12 cellular contexts compared by ENCODE assay signal in the genomic region with DNA sequence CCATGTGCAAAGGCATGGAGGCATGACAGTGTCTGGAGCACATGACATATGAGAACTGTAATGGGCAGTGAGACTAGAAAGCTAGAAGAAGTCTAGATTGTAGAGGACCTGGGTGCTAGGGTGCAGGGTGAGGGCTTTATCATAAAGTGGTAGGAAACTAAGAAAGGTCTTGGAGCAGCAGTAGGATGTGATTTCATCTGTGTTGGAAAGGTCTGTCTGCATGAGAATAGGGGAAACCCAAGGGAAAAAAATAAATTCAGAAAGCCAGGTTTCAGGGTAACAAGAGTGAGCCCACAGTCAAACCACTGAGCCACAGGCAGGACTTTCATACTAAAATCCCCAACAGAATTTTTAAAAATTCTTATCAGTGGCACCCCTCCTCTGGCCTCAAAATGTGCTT. TPM values are rescaled to one million over a fixed set of nuclear protein-coding genes. Genes with fewer than 3 reads are reported as not detected.
DNase-seq lines count a peak whose midpoint lies in the region; ATAC-seq, FAIRE-seq and TF ChIP-seq lines count a peak whose summit lies in the region.
"Had no signal": no experiment of that assay in that cellular context is flagged by ENCODE, and none has a peak within 500 bp of the region (broad histone marks: within the 10 kb centered on the region; RNA-seq: fewer than 3 reads in every experiment).

No MANE protein-coding gene starts in this region.

- peaks cover 32% of the 10 kb centered on the region for H3K27me3 ChIP-seq in GM23338 (ENCODE audit: insufficient read depth)
- no peaks in the 10 kb centered on the region for H3K27me3 ChIP-seq in WERI-Rb-1 (ENCODE audit: insufficient read depth, low read depth, severe bottlenecking)
- H3K27me3 ChIP-seq in H1 (replicated peaks in 1 of 4; ENCODE audit: control insufficient read depth in 3 of 4, extremely low read depth in 1 of 4, insufficient read depth in 3 of 4, low read length in 3 of 4), result peaks cover 0 to 11% (median 6%) of the 10 kb centered on the region in 4 experiments; a peak in 6 of 7 replicates
- no peaks in the 10 kb centered on the region for H3K27me3 ChIP-seq in smooth muscle cell (ENCODE audit: low read depth)
- H3K27me3 ChIP-seq in GM23248 (replicated peaks; ENCODE audit: insufficient read depth), result peaks cover 8% of the 10 kb centered on the region; the same call in 1 of the 2 replicates
- no peaks in the 10 kb centered on the region for H3K27me3 ChIP-seq in mammary epithelial cell (ENCODE audit: insufficient read depth, low read length)

- dilution Hi-C loops in mammary epithelial cell (cut with HindIII; ENCODE audit: low sequenced_read_pairs), result no loop called here

- H3K9me3 Mint-ChIP-seq in GM23338, result no peaks in the 10 kb centered on the region

- H3K4me3 Mint-ChIP-seq in GM23338, result peak overlapping the region; percentile 0; the same call in 1 of the 3 replicates

- no peak overlapping the region for H4K91ac ChIP-seq in H1 (replicated peaks; ENCODE audit: insufficient read length, low read length)

- peaks cover 2% of the 10 kb centered on the region; the same call in 1 of the 2 replicates for H3K23me2 ChIP-seq in H1 (ENCODE audit: low read depth, low read length)

- no peak for FAIRE-seq in H1 (lab: Jason Lieb, UNC)

- H3K79me1 ChIP-seq in H1 (ENCODE audit: low read depth, low read length), result no peaks in the 10 kb centered on the region

- H3K27me3 Mint-ChIP-seq in GM23338 (ENCODE audit: insufficient read depth, low read depth, poor library complexity), result peaks cover 26% of the 10 kb centered on the region

- TF ChIP-seq EP300 in H1 (IDR thresholded peaks at IDR 0.05; ENCODE audit: borderline replicate concordance in 1 of 2, low read depth in 2 of 2, low read length in 2 of 2), result no peak

- TF ChIP-seq POLR2A in H1 (IDR thresholded peaks at IDR 0.05; ENCODE audit: control extremely low read depth in 1 of 2, low read depth in 2 of 2, low read length in 2 of 2), result no peak

- no peak for TF ChIP-seq RAD21 in H1 (IDR thresholded peaks at IDR 0.05 in 1 of 2, conservative IDR thresholded peaks at IDR 0.05 in 1 of 2; ENCODE audit: low read depth in 2 of 2, low read length in 2 of 2)

- H3K4me1 Mint-ChIP-seq in GM23338, result peaks cover 28% of the 10 kb centered on the region

- no peak overlapping the region for H3K56ac ChIP-seq in H1 (replicated peaks; ENCODE audit: insufficient read length, low read depth, low read length)

- H3K36me3 ChIP-seq in GM23338 (ENCODE audit: insufficient read depth) (no peaks in the 10 kb centered on the region), WERI-Rb-1 (no peaks in the 10 kb centered on the region), H1 (ENCODE audit: control insufficient read depth in 2 of 4, insufficient read depth in 4 of 4, low read length in 3 of 4) (no peaks in the 10 kb centered on the region), smooth muscle cell (ENCODE audit: low read depth) (no peaks in the 10 kb centered on the region), GM23248 (ENCODE audit: low read depth) (no peaks in the 10 kb centered on the region), mammary epithelial cell (ENCODE audit: insufficient read depth, low read length) (no peaks in the 10 kb centered on the region)
- H3K36me3 ChIP-seq: MG63 had no signal

- DNase-seq in GM23338 (ENCODE audit: low spot score), result no peak
- DNase-seq in WERI-Rb-1, result no peak
- DNase-seq in H1 (ENCODE audit: low read depth in 1 of 2, low spot score in 2 of 2), result no peak
- DNase-seq in smooth muscle cell (lab: John Stamatoyannopoulos, UW; ENCODE audit: unreplicated experiment), result no peak
- DNase-seq in GM23248, result no peak
- DNase-seq in mammary epithelial cell, result no peak
- DNase-seq: GOT3, NCI-H1092 treated with DMSO at 0.1 percent for 48 hours, NCI-H446 treated with DMSO at 0.1 percent for 48 hours had no signal

- H3K4me3 ChIP-seq in GM23338 (peak overlapping the region; percentile 45), WERI-Rb-1 (ENCODE audit: low read depth, low read length) (no peak overlapping the region), H1 (ENCODE audit: extremely low read depth in 1 of 4, insufficient read depth in 2 of 4, low read depth in 3 of 4, low read length in 4 of 4) (peak overlapping the region in 1 of 4 experiments; percentile 44; a peak in 1 of 8 replicates), smooth muscle cell (no peak overlapping the region), GM23248 (no peak overlapping the region), mammary epithelial cell (replicated peaks in 1 of 3; ENCODE audit: insufficient read depth in 1 of 3, low read depth in 2 of 3, low read length in 3 of 3) (no peak overlapping the region)
- H3K4me3 ChIP-seq: MG63 had no signal

- H2AK5ac ChIP-seq in H1 (ENCODE audit: low read depth, low read length), result no peak overlapping the region

- in situ Hi-C loops in GM23248 (cut with MboI) (no loop called here), mammary epithelial cell (cut with MboI; ENCODE audit: low sequenced_read_pairs in 2 of 2) (no loop called here)

- H4K5ac ChIP-seq in H1 (ENCODE audit: insufficient read length, low read depth, low read length), result no peak overlapping the region

- H3K4me2 ChIP-seq in GM23338, result peak overlapping the region; percentile 73
- peak overlapping the region in 1 of 2 experiments; percentile 54; a peak in 1 of 4 replicates for H3K4me2 ChIP-seq in H1 (ENCODE audit: insufficient read depth in 1 of 2, low read depth in 2 of 2, low read length in 2 of 2)
- H3K4me2 ChIP-seq in smooth muscle cell, result peak overlapping the region; percentile 74
- no peak overlapping the region for H3K4me2 ChIP-seq in GM23248 (ENCODE audit: unreplicated experiment)
- no peak overlapping the region for H3K4me2 ChIP-seq in mammary epithelial cell (ENCODE audit: insufficient read depth, low read depth, low read length)

- no peak overlapping the region for H3K23ac ChIP-seq in H1 (ENCODE audit: insufficient read length)

- H3K9me3 ChIP-seq in WERI-Rb-1 (ENCODE audit: severe bottlenecking) (no peaks in the 10 kb centered on the region), H1 (ENCODE audit: insufficient read depth in 2 of 2, low read depth in 1 of 2, low read length in 1 of 2) (no peaks in the 10 kb centered on the region), smooth muscle cell (replicated peaks; ENCODE audit: low read depth) (no peaks in the 10 kb centered on the region), GM23248 (ENCODE audit: low read depth) (no peaks in the 10 kb centered on the region), mammary epithelial cell (replicated peaks; ENCODE audit: insufficient read depth, low read length) (no peaks in the 10 kb centered on the region)
- H3K9me3 ChIP-seq: MG63 had no signal

- no peak for TF ChIP-seq CTCF in GM23338 (conservative IDR thresholded peaks at IDR 0.05; ENCODE audit: low read depth in 2 of 2)
- TF ChIP-seq CTCF in WERI-Rb-1 (IDR thresholded peaks at IDR 0.05; ENCODE audit: low read depth, low read length), result no peak
- TF ChIP-seq CTCF in H1 (IDR thresholded peaks at IDR 0.05; ENCODE audit: control extremely low read depth in 1 of 3, insufficient read depth in 1 of 3, low read depth in 1 of 3, low read length in 3 of 3), result no peak
- TF ChIP-seq CTCF in smooth muscle cell (IDR thresholded peaks at IDR 0.05; ENCODE audit: borderline replicate concordance, insufficient read depth, poor library complexity, severe bottlenecking), result no peak
- TF ChIP-seq CTCF in mammary epithelial cell (conservative IDR thresholded peaks at IDR 0.05 in 1 of 2, IDR thresholded peaks at IDR 0.05 in 1 of 2; ENCODE audit: extremely low read depth in 1 of 2, insufficient read depth in 1 of 2, low read depth in 1 of 2, low read length in 2 of 2), result no peak

- BruUV-seq in mammary epithelial cell (replicated peaks; lab: Mats Ljungman, UMichigan), result no TSS peak

- H3K27ac ChIP-seq in GM23338 (ENCODE audit: low read depth) (no peak overlapping the region), WERI-Rb-1 (peak overlapping the region; percentile 98), H1 (ENCODE audit: low read depth, low read length) (no peak overlapping the region), smooth muscle cell (ENCODE audit: low read depth) (peak overlapping the region; percentile 74), GM23248 (no peak overlapping the region), mammary epithelial cell (ENCODE audit: insufficient read depth, low read depth, low read length) (no peak overlapping the region)
- H3K27ac ChIP-seq: SK-N-MC had no signal

- H2BK20ac ChIP-seq in H1 (ENCODE audit: low read length), result no peak overlapping the region; the same call in 1 of the 2 replicates

- H3K4me1 ChIP-seq in GM23338 (ENCODE audit: insufficient read depth) (peaks cover 22% of the 10 kb centered on the region), H1 (replicated peaks in 1 of 4; ENCODE audit: control insufficient read depth in 3 of 4, insufficient read depth in 4 of 4, low read length in 3 of 4) (peaks cover 3 to 12% (median 4%) of the 10 kb centered on the region in 4 experiments; a peak in 5 of 7 replicates), smooth muscle cell (ENCODE audit: low read depth) (peaks cover 14% of the 10 kb centered on the region), GM23248 (ENCODE audit: insufficient read depth) (peaks cover 5% of the 10 kb centered on the region; the same call in 1 of the 2 replicates), mammary epithelial cell (ENCODE audit: insufficient read depth, low read length) (no peaks in the 10 kb centered on the region)

- H3K9ac ChIP-seq in H1 (replicated peaks in 1 of 4; ENCODE audit: extremely low read depth in 1 of 4, low read depth in 3 of 4, low read length in 3 of 4), result no peak overlapping the region
- no peak overlapping the region for H3K9ac ChIP-seq in smooth muscle cell (ENCODE audit: low read depth)
- H3K9ac ChIP-seq in GM23248, result no peak overlapping the region
- no peak overlapping the region for H3K9ac ChIP-seq in mammary epithelial cell (ENCODE audit: insufficient read depth, low read length)

- no peak overlapping the region for H3K14ac ChIP-seq in H1 (ENCODE audit: insufficient read length)

- H3F3A ChIP-seq in GM23338 (replicated peaks; ENCODE audit: low read depth), result no peaks in the 10 kb centered on the region; the same call in 1 of the 2 replicates
- peaks cover 23% of the 10 kb centered on the region for H3F3A ChIP-seq in smooth muscle cell (ENCODE audit: low read depth)
- H3F3A ChIP-seq in GM23248 (ENCODE audit: insufficient read depth), result no peaks in the 10 kb centered on the region

- no peaks in the 10 kb centered on the region for H3K36me3 Mint-ChIP-seq in GM23338 (ENCODE audit: low read depth)

- intact Hi-C loops in mammary epithelial cell (cut with micrococcal nuclease), result loop anchor here (2.0 kb wide), 1 partner anchor 26 kb away; no protein-coding TSS in a partner anchor

- POLR2A ChIA-PET in H1 (lab: Charles Lee; ENCODE audit: partially characterized antibody), result interaction anchor here (0.6 to 2.0 kb wide), 5 partner anchors 13 to 80 kb away, joined by 3 to 5 read pairs (median 3); no protein-coding TSS in a partner anchor

- no peak overlapping the region for H4K8ac ChIP-seq in H1 (ENCODE audit: extremely low read depth, insufficient read depth, low read length)

- CTCF ChIA-PET in H1 (lab: Charles Lee; ENCODE audit: partially characterized antibody) (interaction anchor here (1.1 to 5.6 kb wide), 9 partner anchors 13 to 165 kb away, joined by 3 to 40 read pairs (median 4); no protein-coding TSS in a partner anchor), mammary epithelial cell (lab: Charles Lee; ENCODE audit: low non-redundant PET) (no interaction called here)

- H2BK12ac ChIP-seq in H1 (ENCODE audit: low read depth, low read length), result peak overlapping the region; percentile 72; the same call in 1 of the 2 replicates

- H3K27ac Mint-ChIP-seq in GM23338, result no peak overlapping the region

- H2BK120ac ChIP-seq in H1 (replicated peaks; ENCODE audit: low read depth, low read length), result no peak overlapping the region

- H2AFZ ChIP-seq in GM23338 (peak overlapping the region; percentile 72; the same call in 1 of the 2 replicates), H1 (ENCODE audit: low read length) (no peak overlapping the region), smooth muscle cell (ENCODE audit: low read depth) (no peak overlapping the region), GM23248 (no peak overlapping the region), mammary epithelial cell (ENCODE audit: low read depth, low read length) (no peak overlapping the region)

- H3K9me2 ChIP-seq in GM23338 (ENCODE audit: insufficient read depth) (no peaks in the 10 kb centered on the region), GM23248 (ENCODE audit: insufficient read depth) (no peaks in the 10 kb centered on the region)

- no peaks in the 10 kb centered on the region for H3K79me2 ChIP-seq in GM23338 (replicated peaks; ENCODE audit: insufficient read depth)
- H3K79me2 ChIP-seq in H1 (ENCODE audit: control insufficient read depth in 1 of 2, insufficient read depth in 2 of 2, low read length in 2 of 2), result no peaks in the 10 kb centered on the region
- no peaks in the 10 kb centered on the region for H3K79me2 ChIP-seq in smooth muscle cell (ENCODE audit: low read depth)
- H3K79me2 ChIP-seq in GM23248 (ENCODE audit: insufficient read depth), result no peaks in the 10 kb centered on the region
- H3K79me2 ChIP-seq in mammary epithelial cell (ENCODE audit: insufficient read depth, low read length), result no peaks in the 10 kb centered on the region

- no peak for ATAC-seq in GM23338
- ATAC-seq in HG02885 (IDR thresholded peaks at IDR 0.05; ENCODE audit: poor library complexity, unreplicated experiment), result no peak

- peak overlapping the region; percentile 83; the same call in 1 of the 2 replicates for H3K18ac ChIP-seq in H1 (ENCODE audit: extremely low read depth, low read length)

- 0 out of 2 replicates have a peak overlapping the region, but pooled peaks have one; percentile 81 for H2BK15ac ChIP-seq in H1 (ENCODE audit: low read length)

- H2BK5ac ChIP-seq in H1 (ENCODE audit: low read depth, low read length), result no peak overlapping the region

- H4K20me1 ChIP-seq in GM23338 (replicated peaks; ENCODE audit: insufficient read depth), result no peaks in the 10 kb centered on the region; the same call in 1 of the 2 replicates
- peaks cover 0 to 4% of the 10 kb centered on the region in 2 experiments for H4K20me1 ChIP-seq in H1 (replicated peaks in 1 of 2; ENCODE audit: control insufficient read depth in 1 of 2, insufficient read depth in 2 of 2, low read length in 2 of 2)
- H4K20me1 ChIP-seq in smooth muscle cell (ENCODE audit: low read depth), result no peaks in the 10 kb centered on the region
- no peaks in the 10 kb centered on the region for H4K20me1 ChIP-seq in GM23248 (ENCODE audit: insufficient read depth)
- H4K20me1 ChIP-seq in mammary epithelial cell (ENCODE audit: insufficient read depth, low read length), result no peaks in the 10 kb centered on the region

- H3K4ac ChIP-seq in H1 (replicated peaks; ENCODE audit: insufficient read length, low read depth, low read length), result no peak overlapping the region

RNA-seq across cellular contexts. Expression of a gene that starts 54.5 kb away (rescaled TPM):
- total RNA-seq in GM23338 (2014; rRNA removed; shearing (Covaris generic)), result 0.27 and 2.6 TPM in 2 replicates
- polyA plus RNA-seq in GM23338 (2016; fragmentation: Nextera tagmentation; extraction: Ambion mirVana) (2.5 and 2.8 TPM in 2 replicates), H1 (2011; rRNA removed) (2.7 and 3.3 TPM in 2 replicates), smooth muscle cell (5.8 and 10.0 TPM in 2 replicates), GM23248 (2016; fragmentation: Nextera tagmentation; extraction: Ambion mirVana) (not detected in 2 replicates), mammary epithelial cell (0.20 TPM)
- 1.0 and 2.0 TPM in 2 replicates for total RNA-seq in H1 (2021; fragmentation: NEBNext Ultra II Directional; extraction: Animal tissue kit (Norgen Biotek cat#: 25700))
- 4.3 TPM for polyA plus RNA-seq in H1 (2011; cell fraction: cytosol; rRNA removed)
- 3.7 TPM for polyA plus RNA-seq in H1 (2011; cell fraction: nucleus; rRNA removed)
- polyA plus RNA-seq in H1 (2012, experiment 1 of 2), result 2.1 to 3.9 TPM (median 3.0 TPM) in 4 replicates
- 1.3 TPM for polyA plus RNA-seq in H1 (2012, experiment 2 of 2)
- 2.0 TPM for polyA plus RNA-seq in H1 (2013, experiment 1 of 2)
- polyA plus RNA-seq in H1 (2013, experiment 2 of 2), result 1.5 TPM
- 0.61 and 2.4 TPM in 2 replicates for polyA minus RNA-seq in H1 (2011; rRNA and poly(A)+ RNA removed)
- polyA minus RNA-seq in H1 (2011; cell fraction: cytosol; rRNA and poly(A)+ RNA removed), result 3.3 TPM
- polyA minus RNA-seq in H1 (2011; cell fraction: nucleus; rRNA and poly(A)+ RNA removed), result 11.1 TPM
- total RNA-seq in smooth muscle cell (2.1 and 3.8 TPM in 2 replicates), mammary epithelial cell (not detected)
- not detected in 2 replicates for total RNA-seq in GM23248 (2014; rRNA removed; shearing (Covaris generic))
- polyA minus RNA-seq in mammary epithelial cell, result not detected

Comparison
In these comparisons a context has a peak if more than half of its experiments do, and no peak if none do; other contexts are left out.
1. H3K27ac ChIP-seq: peak in WERI-Rb-1 (single experiment) and smooth muscle cell (single experiment); none in GM23338 (single experiment), H1 (single experiment), GM23248 (single experiment) and mammary epithelial cell (single experiment).
2. H3K4me2 ChIP-seq: peak in GM23338 (single experiment) and smooth muscle cell (single experiment); none in GM23248 (single experiment) and mammary epithelial cell (single experiment).